ENCODE assay signal across 8 cellular contexts in genomic region chr3:189144645-189145044, GRCh38. TPM values are rescaled to one million over a fixed set of nuclear protein-coding genes. Genes with fewer than 3 reads are reported as not detected.
DNase-seq lines count a peak whose midpoint lies in the region; ATAC-seq and TF ChIP-seq lines count a peak whose summit lies in the region.

No MANE protein-coding gene starts in this region.

- no peak overlapping the region for H2AK5ac ChIP-seq in H9 (ENCODE audit: insufficient read length, low read length)

- no peak overlapping the region for H3K4ac ChIP-seq in H9 (ENCODE audit: low read depth, low read length)

- H3K23me2 ChIP-seq in H9 (ENCODE audit: insufficient read length, low read depth, low read length, poor library complexity, severe bottlenecking) = no peaks in the 10 kb centered on the region

- WGBS in H9 (ENCODE audit: extremely low coverage, insufficient read length, low lambda C conversion rate) = no CpG with 5 or more reads among the region's 5 CpGs

- DNase-seq in DMS79 treated with DMSO at 0.1 percent for 48 hours (lab: John Stamatoyannopoulos, UW) (peak; percentile 94), NCI-H1092 treated with DMSO at 0.1 percent for 48 hours (lab: John Stamatoyannopoulos, UW) (peak; percentile 73), brain microvascular endothelial cell (no peak), mucosa of gallbladder (ENCODE audit: low spot score) (peak; percentile 28), T-helper 9 cell (no peak), HuH-7.5 (ENCODE audit: low spot score) (no peak), H9 (no peak)

- H3K27me3 ChIP-seq in brain microvascular endothelial cell (replicated peaks) (no peaks in the 10 kb centered on the region), H9 (ENCODE audit: insufficient read depth, low read length) (no peaks in the 10 kb centered on the region)

- H2BK20ac ChIP-seq in H9 (ENCODE audit: low read depth, low read length, poor library complexity, severe bottlenecking) = no peak overlapping the region

- H3K27ac ChIP-seq in brain microvascular endothelial cell (no peak overlapping the region), H9 (ENCODE audit: insufficient read length, low read depth, low read length) (no peak overlapping the region)

- H3K27ac Mint-ChIP-seq in H9 = no peak overlapping the region

- H4K8ac ChIP-seq in H9 (replicated peaks; ENCODE audit: insufficient read length, low read depth, low read length) = no peak overlapping the region

- H3K79me1 ChIP-seq in H9 (ENCODE audit: insufficient read depth, low read depth, low read length, poor library complexity, severe bottlenecking) = no peaks in the 10 kb centered on the region

- H2BK15ac ChIP-seq in H9 (ENCODE audit: low read depth, low read length) = no peak overlapping the region

- no peak overlapping the region for H2BK12ac ChIP-seq in H9 (ENCODE audit: insufficient read length, low read depth, low read length)

- no peak overlapping the region for H3K4me3 Mint-ChIP-seq in H9

- H3K18ac ChIP-seq in H9 (ENCODE audit: insufficient read length, low read depth, low read length) = no peak overlapping the region

- H3K4me3 ChIP-seq in brain microvascular endothelial cell (ENCODE audit: low read depth, low read length) = no peak overlapping the region

- H3K9me3 ChIP-seq in H9 (ENCODE audit: control insufficient read depth, low read depth, low read length) = no peaks in the 10 kb centered on the region

- H3K4me1 Mint-ChIP-seq in H9 = peaks cover 6 to 12% of the 10 kb centered on the region in 2 experiments

- H3K9me3 Mint-ChIP-seq in H9 = no peaks in the 10 kb centered on the region

- H4K91ac ChIP-seq in H9 (ENCODE audit: insufficient read length, low read depth, low read length) = no peak overlapping the region

- no peaks in the 10 kb centered on the region for H4K20me1 ChIP-seq in H9 (ENCODE audit: control insufficient read depth, insufficient read depth, insufficient read length)

- H3K79me2 ChIP-seq in H9 (ENCODE audit: insufficient read depth, low read length) = no peaks in the 10 kb centered on the region

- H3K56ac ChIP-seq in H9 (ENCODE audit: insufficient read length, low read depth, low read length) = no peak overlapping the region

- ATAC-seq in GM21737 (IDR thresholded peaks at IDR 0.05; ENCODE audit: unreplicated experiment) = no peak

- no peak overlapping the region for H2BK5ac ChIP-seq in H9 (ENCODE audit: insufficient read length, low read length)

- TF ChIP-seq CTCF in brain microvascular endothelial cell (IDR thresholded peaks at IDR 0.05; ENCODE audit: low read depth, low read length, missing control alignments) (peak; percentile 10), H9 (conservative IDR thresholded peaks at IDR 0.05) (no peak)

- H3T11ph ChIP-seq in H9 (ENCODE audit: low read length) = no peak overlapping the region

- H4K5ac ChIP-seq in H9 (ENCODE audit: insufficient read length, low read depth, low read length) = no peak overlapping the region

- no peak overlapping the region for H3K9ac ChIP-seq in H9 (ENCODE audit: extremely low read depth, insufficient read length, low read length)

- no peaks in the 10 kb centered on the region; the same call in 1 of the 2 replicates for H3K4me1 ChIP-seq in H9 (ENCODE audit: insufficient read depth, low read length)

- no peak overlapping the region for H3K4me2 ChIP-seq in H9 (ENCODE audit: insufficient read depth, insufficient read length, low read length)

- no peak overlapping the region for H2AFZ ChIP-seq in H9 (ENCODE audit: low read length)

- in situ Hi-C loops in brain microvascular endothelial cell (cut with HindIII; ENCODE audit: low pct_ligation_motif_present, low sequenced_read_pairs) = no loop called here

- no peaks in the 10 kb centered on the region for H3K36me3 ChIP-seq in brain microvascular endothelial cell (replicated peaks)

- no peak overlapping the region for H3K14ac ChIP-seq in H9 (ENCODE audit: insufficient read depth, low read length)

- H3K36me3 Mint-ChIP-seq in H9 (ENCODE audit: insufficient read depth in 1 of 3, low read depth in 3 of 3) = no peaks in the 10 kb centered on the region

- no peak overlapping the region for H3K23ac ChIP-seq in H9 (ENCODE audit: insufficient read length, low read depth, low read length)

- no peaks in the 10 kb centered on the region; the same call in 1 of the 2 replicates for H3K27me3 Mint-ChIP-seq in H9 (ENCODE audit: low read depth)

- H2BK120ac ChIP-seq in H9 (ENCODE audit: low read depth, low read length, poor library complexity, severe bottlenecking) = no peak overlapping the region

RNA-seq across cellular contexts. Expression of gene TPRG1, which starts 27.1 kb away (rescaled TPM):
- total RNA-seq in mucosa of gallbladder (3.9 TPM), H9 (2021) (0.20 and 0.66 TPM in 2 replicates)

Comparison
In these comparisons a context has a peak if more than half of its experiments do, and no peak if none do; other contexts are left out.
1. DNase-seq: peak in DMS79 treated with DMSO at 0.1 percent for 48 hours (single experiment), NCI-H1092 treated with DMSO at 0.1 percent for 48 hours (single experiment) and mucosa of gallbladder (single experiment); none in brain microvascular endothelial cell (single experiment), T-helper 9 cell (single experiment), HuH-7.5 (single experiment) and H9 (single experiment).